In genomic region chr14:80587096-80587724, GRCh38 we compare ENCODE assay signal across 8 cellular contexts.
DNase-seq lines count a peak whose midpoint lies in the region; ATAC-seq and TF ChIP-seq lines count a peak whose summit lies in the region.

No MANE protein-coding gene starts in this region.

- H3K4me3 Mint-ChIP-seq in activated CD4-positive, alpha-beta memory T cell treated with anti-CD3 and anti-CD28 coated beads for 36 hours = no peak overlapping the region
- no peak overlapping the region for H3K4me3 Mint-ChIP-seq in activated CD4-positive, alpha-beta memory T cell treated with anti-CD3 and anti-CD28 coated beads, Interleukin-2, amount 10 ng/mL, durations not matched to agents 7 days and 5 days

- no peaks in the 10 kb centered on the region for H3K27me3 Mint-ChIP-seq in activated CD4-positive, alpha-beta memory T cell treated with anti-CD3 and anti-CD28 coated beads for 36 hours
- no peaks in the 10 kb centered on the region for H3K27me3 Mint-ChIP-seq in activated CD4-positive, alpha-beta memory T cell treated with anti-CD3 and anti-CD28 coated beads, Interleukin-2, amount 10 ng/mL, durations not matched to agents 7 days and 5 days

- ATAC-seq in GM19372 (IDR thresholded peaks at IDR 0.05; ENCODE audit: low read depth, unreplicated experiment) = peak; percentile 89
- ATAC-seq in HG03196 (IDR thresholded peaks at IDR 0.05; ENCODE audit: unreplicated experiment) = peak; percentile 97

- peaks cover 17% of the 10 kb centered on the region for H3K4me1 Mint-ChIP-seq in activated CD4-positive, alpha-beta memory T cell treated with anti-CD3 and anti-CD28 coated beads for 36 hours (ENCODE audit: low read depth)
- H3K4me1 Mint-ChIP-seq in activated CD4-positive, alpha-beta memory T cell treated with anti-CD3 and anti-CD28 coated beads, Interleukin-2, amount 10 ng/mL, durations not matched to agents 7 days and 5 days = peaks cover 10% of the 10 kb centered on the region

- POLR2A ChIA-PET in activated CD4-positive, alpha-beta memory T cell treated with anti-CD3 and anti-CD28 coated beads for 36 hours (lab: Charles Lee) = no interaction called here
- POLR2A ChIA-PET in activated CD4-positive, alpha-beta memory T cell treated with anti-CD3 and anti-CD28 coated beads, Interleukin-2, amount 10 ng/mL, durations not matched to agents 7 days and 5 days (lab: Charles Lee) = no interaction called here

- no peak overlapping the region for H3K4me3 ChIP-seq in epithelial cell of proximal tubule (ENCODE audit: low read depth, low read length)

- H3K36me3 Mint-ChIP-seq in activated CD4-positive, alpha-beta memory T cell treated with anti-CD3 and anti-CD28 coated beads for 36 hours = peaks cover 23% of the 10 kb centered on the region
- no peaks in the 10 kb centered on the region for H3K36me3 Mint-ChIP-seq in activated CD4-positive, alpha-beta memory T cell treated with anti-CD3 and anti-CD28 coated beads, Interleukin-2, amount 10 ng/mL, durations not matched to agents 7 days and 5 days (ENCODE audit: low read depth)

- peaks cover 21% of the 10 kb centered on the region for H3K9me3 Mint-ChIP-seq in activated CD4-positive, alpha-beta memory T cell treated with anti-CD3 and anti-CD28 coated beads for 36 hours
- H3K9me3 Mint-ChIP-seq in activated CD4-positive, alpha-beta memory T cell treated with anti-CD3 and anti-CD28 coated beads, Interleukin-2, amount 10 ng/mL, durations not matched to agents 7 days and 5 days = peaks cover 2% of the 10 kb centered on the region

- CTCF ChIA-PET in activated CD4-positive, alpha-beta memory T cell treated with anti-CD3 and anti-CD28 coated beads for 36 hours (lab: Charles Lee) = interaction anchor here (1.0 to 1.7 kb wide), 3 partner anchors 11 to 36 kb away, joined by 3 to 6 read pairs (median 3); no protein-coding TSS in a partner anchor
- CTCF ChIA-PET in activated CD4-positive, alpha-beta memory T cell treated with anti-CD3 and anti-CD28 coated beads, Interleukin-2, amount 10 ng/mL, durations not matched to agents 7 days and 5 days (lab: Charles Lee) = interaction anchor here (0.5 to 1.3 kb wide), 3 partner anchors 11 to 1653 kb away, joined by 3 to 6 read pairs (median 3); no protein-coding TSS in a partner anchor

- intact Hi-C loops in activated CD4-positive, alpha-beta memory T cell treated with anti-CD3 and anti-CD28 coated beads for 36 hours (cut with micrococcal nuclease) = loop anchor here (1.0 to 10.0 kb wide), 5 partner anchors 12 to 888 kb away; partner anchors contain the start of gene DIO2

- no peak for DNase-seq in activated CD4-positive, alpha-beta memory T cell treated with anti-CD3 and anti-CD28 coated beads for 36 hours
- DNase-seq in activated CD4-positive, alpha-beta memory T cell treated with anti-CD3 and anti-CD28 coated beads, Interleukin-2, amount 10 ng/mL, durations not matched to agents 7 days and 5 days = no peak
- peak; percentile 24 for DNase-seq in RPMI7951 (ENCODE audit: low read depth)
- peak; percentile 10 for DNase-seq in epithelial cell of proximal tubule (ENCODE audit: low read depth)
- peak; percentile 11 for DNase-seq in putamen (ENCODE audit: low spot score)
- no peak for DNase-seq in activated effector memory CD4-positive, alpha-beta T cell treated with anti-CD3 and anti-CD28 coated beads, Interleukin-2, amount 50 U/mL, for 16 hours

- H3K27ac Mint-ChIP-seq in activated CD4-positive, alpha-beta memory T cell treated with anti-CD3 and anti-CD28 coated beads for 36 hours = peak overlapping the region; percentile 67
- no peak overlapping the region for H3K27ac Mint-ChIP-seq in activated CD4-positive, alpha-beta memory T cell treated with anti-CD3 and anti-CD28 coated beads, Interleukin-2, amount 10 ng/mL, durations not matched to agents 7 days and 5 days

- TF ChIP-seq CTCF in epithelial cell of proximal tubule (conservative IDR thresholded peaks at IDR 0.05; ENCODE audit: low read depth, low read length) = peak; percentile 64

Comparison
In these comparisons a context has a peak if more than half of its experiments do, and no peak if none do; other contexts are left out.
1. DNase-seq: peak in RPMI7951 (single experiment), epithelial cell of proximal tubule (single experiment) and putamen (single experiment); none in activated CD4-positive, alpha-beta memory T cell treated with anti-CD3 and anti-CD28 coated beads for 36 hours (single experiment), activated CD4-positive, alpha-beta memory T cell treated with anti-CD3 and anti-CD28 coated beads, Interleukin-2, amount 10 ng/mL, durations not matched to agents 7 days and 5 days (single experiment) and activated effector memory CD4-positive, alpha-beta T cell treated with anti-CD3 and anti-CD28 coated beads, Interleukin-2, amount 50 U/mL, for 16 hours (single experiment).